ENCODE assay signal across 1 cellular context in genomic region chr19:660793-661426, GRCh38.
TF ChIP-seq lines count a peak whose summit lies in the region.

No MANE protein-coding gene starts in this region.

TF ChIP-seq in endothelial cell of umbilical vein, 7 proteins besides CTCF, POLR2A, EP300 and RAD21:
- TF ChIP-seq FOS (IDR thresholded peaks at IDR 0.05; ENCODE audit: borderline replicate concordance, insufficient read depth, low read length) (no peak), MAX (IDR thresholded peaks at IDR 0.05; ENCODE audit: insufficient read depth, insufficient read length) (no peak), EZH2 (IDR thresholded peaks at IDR 0.05; ENCODE audit: borderline replicate concordance, low read depth, low read length, severe bottlenecking) (no peak), POLR2AphosphoS5 (IDR thresholded peaks at IDR 0.05; ENCODE audit: insufficient read depth, low read depth, low read length) (no peak)
